19 cellular contexts compared by ENCODE assay signal in the genomic region with DNA sequence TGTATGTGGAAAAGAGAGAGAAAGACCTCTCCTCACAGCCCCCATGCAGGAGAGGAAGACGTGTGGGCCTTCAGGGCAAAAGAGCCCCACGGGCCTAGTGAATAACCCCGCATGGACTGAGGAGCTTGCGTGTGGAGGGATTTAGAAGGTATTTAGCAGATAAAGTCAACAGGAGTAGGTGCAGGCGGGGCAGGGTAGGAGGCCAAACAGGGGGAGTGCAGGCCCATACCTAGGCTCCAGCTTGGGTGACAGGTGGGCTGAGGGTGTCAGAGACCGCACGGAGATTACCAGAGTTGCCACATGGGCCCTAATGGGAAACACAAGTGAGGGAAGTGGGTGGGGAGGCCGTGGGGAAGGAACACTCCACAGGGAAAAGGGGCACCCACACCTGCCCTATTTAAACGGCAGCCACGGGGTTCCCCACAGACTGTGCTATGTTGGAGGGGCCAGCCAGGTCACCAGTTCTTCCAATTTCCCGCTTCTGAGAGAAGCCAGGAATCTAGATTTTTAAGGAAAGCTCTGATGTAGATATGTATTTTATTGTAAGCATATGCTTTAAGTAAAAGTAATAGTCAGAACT. TPM values are rescaled to one million over a fixed set of nuclear protein-coding genes. Genes with fewer than 3 reads are reported as not detected.
DNase-seq lines count a peak whose midpoint lies in the region; ATAC-seq and TF ChIP-seq lines count a peak whose summit lies in the region.
"Had no signal": no experiment of that assay in that cellular context is flagged by ENCODE, and none has a peak within 500 bp of the region (broad histone marks: within the 10 kb centered on the region; RNA-seq: fewer than 3 reads in every experiment).

No MANE protein-coding gene starts in this region.

- ATAC-seq in lower lobe of right lung = no peak
- no peak for ATAC-seq in aorta (ENCODE audit: low FRiP score)
- ATAC-seq in HG03039 (IDR thresholded peaks at IDR 0.05; ENCODE audit: unreplicated experiment) = no peak
- ATAC-seq: A549, GM23338 had no signal

- no peaks in the 10 kb centered on the region for H3K9me3 ChIP-seq in H9 (ENCODE audit: control insufficient read depth, low read depth, low read length)
- H3K9me3 ChIP-seq in lower lobe of right lung = no peaks in the 10 kb centered on the region
- no peaks in the 10 kb centered on the region for H3K9me3 ChIP-seq in aorta (ENCODE audit: control insufficient read depth, low read length)
- H3K9me3 ChIP-seq: A549, BE2C had no signal

- H3K14ac ChIP-seq in H9 (ENCODE audit: insufficient read depth, low read length) = no peak overlapping the region; the same call in 1 of the 2 replicates

- no peaks in the 10 kb centered on the region for H3K79me2 ChIP-seq in H9 (ENCODE audit: insufficient read depth, low read length)

- H3K4me3 Mint-ChIP-seq in H9 = no peak overlapping the region
- H3K4me3 Mint-ChIP-seq: CD4-positive, alpha-beta memory T cell; GM23338; HFFc6 had no signal

- H3K56ac ChIP-seq in H9 (ENCODE audit: insufficient read length, low read depth, low read length) = no peak overlapping the region

- DNase-seq in H9 (no peak), NCI-H82 (lab: John Stamatoyannopoulos, UW) (peak; percentile 66), lower lobe of right lung (peak; percentile 24), aorta (peak; percentile 18 to 72), NCI-H774 (lab: John Stamatoyannopoulos, UW) (no peak)
- DNase-seq: BE2C; CD4-positive, alpha-beta memory T cell; DMS153; DMS79 treated with DMSO at 0.1 percent for 48 hours; EL; H7; HFFc6; IMR-90 had no signal

- H3K27me3 ChIP-seq in H9 (ENCODE audit: insufficient read depth, low read length) = peaks cover 3% of the 10 kb centered on the region; the same call in 1 of the 2 replicates
- no peaks in the 10 kb centered on the region for H3K27me3 ChIP-seq in lower lobe of right lung (ENCODE audit: low read depth)
- H3K27me3 ChIP-seq in aorta (ENCODE audit: control insufficient read depth in 1 of 2, insufficient read depth in 2 of 2, low read length in 1 of 2) = no peaks in the 10 kb centered on the region
- H3K27me3 ChIP-seq: BE2C had no signal

- no peak overlapping the region for H2BK12ac ChIP-seq in H9 (ENCODE audit: insufficient read length, low read depth, low read length)

- no peaks in the 10 kb centered on the region for H3K23me2 ChIP-seq in H9 (ENCODE audit: insufficient read length, low read depth, low read length, poor library complexity, severe bottlenecking)

- no peak overlapping the region for H2AFZ ChIP-seq in H9 (ENCODE audit: low read length)
- H2AFZ ChIP-seq: GM23338 had no signal

- H3K4me3 ChIP-seq in lower lobe of right lung (no peak overlapping the region), aorta (ENCODE audit: low read length in 2 of 2) (no peak overlapping the region)
- H3K4me3 ChIP-seq: A549, GM23338 had no signal

- no peaks in the 10 kb centered on the region for H3K36me3 Mint-ChIP-seq in H9 (ENCODE audit: insufficient read depth in 1 of 3, low read depth in 3 of 3)
- H3K36me3 Mint-ChIP-seq: CD4-positive, alpha-beta memory T cell had no signal

- no peaks in the 10 kb centered on the region for H3K9me3 Mint-ChIP-seq in H9
- H3K9me3 Mint-ChIP-seq: CD4-positive, alpha-beta memory T cell; GM23338; HFFc6 had no signal

- no peak overlapping the region for H3K18ac ChIP-seq in H9 (ENCODE audit: insufficient read length, low read depth, low read length)

- no peak overlapping the region for H3T11ph ChIP-seq in H9 (ENCODE audit: low read length)

- H4K91ac ChIP-seq in H9 (ENCODE audit: insufficient read length, low read depth, low read length) = no peak overlapping the region

- H2BK15ac ChIP-seq in H9 (ENCODE audit: low read depth, low read length) = no peak overlapping the region

- H2BK20ac ChIP-seq in H9 (ENCODE audit: low read depth, low read length, poor library complexity, severe bottlenecking) = no peak overlapping the region

- H4K20me1 ChIP-seq in H9 (ENCODE audit: control insufficient read depth, insufficient read depth, insufficient read length) = no peaks in the 10 kb centered on the region

- H3K36me3 ChIP-seq in lower lobe of right lung (no peaks in the 10 kb centered on the region), aorta (ENCODE audit: control insufficient read depth in 1 of 2, insufficient read depth in 2 of 2, low read length in 1 of 2) (no peaks in the 10 kb centered on the region)
- H3K36me3 ChIP-seq: BE2C had no signal

- H4K5ac ChIP-seq in H9 (ENCODE audit: insufficient read length, low read depth, low read length) = no peak overlapping the region

- TF ChIP-seq CTCF in H9 (conservative IDR thresholded peaks at IDR 0.05) (no peak), lower lobe of right lung (IDR thresholded peaks at IDR 0.05) (no peak)

- H2BK120ac ChIP-seq in H9 (ENCODE audit: low read depth, low read length, poor library complexity, severe bottlenecking) = no peak overlapping the region

- H3K4me1 Mint-ChIP-seq in H9 = peaks cover 3 to 4% of the 10 kb centered on the region in 2 experiments

- H3K79me1 ChIP-seq in H9 (ENCODE audit: insufficient read depth, low read depth, low read length, poor library complexity, severe bottlenecking) = no peaks in the 10 kb centered on the region

- peaks cover 8% of the 10 kb centered on the region for H3K27me3 Mint-ChIP-seq in H9 (ENCODE audit: low read depth)
- H3K27me3 Mint-ChIP-seq: CD4-positive, alpha-beta memory T cell had no signal

- H2BK5ac ChIP-seq in H9 (ENCODE audit: insufficient read length, low read length) = no peak overlapping the region

- no peak overlapping the region for H2AK5ac ChIP-seq in H9 (ENCODE audit: insufficient read length, low read length)

- no peak overlapping the region for H4K8ac ChIP-seq in H9 (replicated peaks; ENCODE audit: insufficient read length, low read depth, low read length)

- H3K4ac ChIP-seq in H9 (ENCODE audit: low read depth, low read length) = no peak overlapping the region

- H3K23ac ChIP-seq in H9 (ENCODE audit: insufficient read length, low read depth, low read length) = no peak overlapping the region

- peak overlapping the region in 2 of 3 experiments; percentile 15 to 34; a peak in 2 of 7 replicates for H3K27ac Mint-ChIP-seq in H9
- H3K27ac Mint-ChIP-seq: GM23338, HFFc6 had no signal

- no peaks in the 10 kb centered on the region for H3K4me1 ChIP-seq in H9 (ENCODE audit: insufficient read depth, low read length)
- H3K4me1 ChIP-seq in lower lobe of right lung = peaks cover 1% of the 10 kb centered on the region
- H3K4me1 ChIP-seq in aorta (ENCODE audit: control insufficient read depth in 1 of 2, insufficient read depth in 2 of 2, low read length in 2 of 2) = no peaks in the 10 kb centered on the region
- H3K4me1 ChIP-seq: BE2C had no signal

- no CpG with 5 or more reads among the region's 11 CpGs for WGBS in H9 (ENCODE audit: extremely low coverage, insufficient read length, low lambda C conversion rate)
- WGBS in aorta, 2 donors = 90 to 92% methylated on average over 11 of the region's 11 CpGs

- no peak overlapping the region for H3K27ac ChIP-seq in H9 (ENCODE audit: insufficient read length, low read depth, low read length)
- H3K27ac ChIP-seq in lower lobe of right lung = no peak overlapping the region
- no peak overlapping the region for H3K27ac ChIP-seq in aorta (ENCODE audit: low read depth in 1 of 2, low read length in 2 of 2)
- H3K27ac ChIP-seq: A549, C4-2B had no signal

- intact Hi-C loops in lower lobe of right lung (cut with DNase I) (no loop called here), aorta (cut with DNase I) (no loop called here)

- no peak overlapping the region for H3K9ac ChIP-seq in H9 (ENCODE audit: extremely low read depth, insufficient read length, low read length)

- H3K4me2 ChIP-seq in H9 (ENCODE audit: insufficient read depth, insufficient read length, low read length) = no peak overlapping the region
- H3K4me2 ChIP-seq: A549, GM23338 had no signal

RNA-seq across cellular contexts. Expression of gene CNGB1, which starts 8.2 kb away (rescaled TPM):
- total RNA-seq in H9 (2021) = not detected in 2 replicates
- 0.35 TPM for total RNA-seq in lower lobe of right lung
- not detected for total RNA-seq in aorta
- polyA plus RNA-seq in aorta = not detected
- total RNA-seq: CD4-positive, alpha-beta memory T cell; GM23338; H7; HT-29; IMR-90 had no signal
- polyA plus RNA-seq: AG04450; CD4-positive, alpha-beta memory T cell; GM23338; IMR-90 had no signal

RNA-seq across cellular contexts. Expression of gene ZNF319, which starts 21.4 kb away (rescaled TPM):
- total RNA-seq in H9 (2021) (5.6 and 6.6 TPM in 2 replicates), lower lobe of right lung (11.0 TPM), aorta (10 to 100 TPM in 1 of 2 donors, 1 to 10 TPM in 1; 7.0 to 10.6 TPM)
- 1 to 10 TPM; 1.6 to 4.1 TPM for polyA plus RNA-seq in aorta

RNA-seq across cellular contexts. Expression of gene USB1, which starts 22.1 kb away (rescaled TPM):
- total RNA-seq in H9 (2021) (65.0 and 65.6 TPM in 2 replicates), lower lobe of right lung (39.9 TPM), aorta (10 to 100 TPM; 31.8 to 41.3 TPM)
- 10 to 100 TPM; 24.9 to 34.1 TPM for polyA plus RNA-seq in aorta

RNA-seq across cellular contexts. Expression of gene MMP15, which starts 46.5 kb away (rescaled TPM):
- 32.9 and 33.6 TPM in 2 replicates for total RNA-seq in H9 (2021)
- 21.5 TPM for total RNA-seq in lower lobe of right lung
- total RNA-seq in aorta = 1 to 10 TPM; 5.4 to 5.9 TPM
- polyA plus RNA-seq in aorta = 1 to 10 TPM in 1 of 2 donors, under 1 TPM in 1; 0.82 to 2.1 TPM

Comparison
In these comparisons a context has a peak if more than half of its experiments do, and no peak if none do; other contexts are left out.
1. DNase-seq: peak in NCI-H82 (single experiment), lower lobe of right lung (single experiment) and aorta (2 of 2); none in H9 (single experiment) and NCI-H774 (single experiment).